In genomic region chr4:14790487-14790886, GRCh38 we compare ENCODE assay signal across 9 cellular contexts.
"Had no signal": no experiment of that assay in that cellular context is flagged by ENCODE, and none has a peak within 500 bp of the region (broad histone marks: within the 10 kb centered on the region; RNA-seq: fewer than 3 reads in every experiment).

No MANE protein-coding gene starts in this region.

- H3K36me3 ChIP-seq: stomach, thoracic aorta had no signal

- H3K27me3 ChIP-seq: stomach had no signal

- H3K4me3 ChIP-seq: stomach, thoracic aorta had no signal

- H3K9ac ChIP-seq: parathyroid adenoma had no signal

- ATAC-seq: effector memory CD8-positive, alpha-beta T cell had no signal

- H3K4me1 ChIP-seq: parathyroid adenoma, stomach had no signal

- H2AFZ ChIP-seq: parathyroid adenoma had no signal

- H3K79me2 ChIP-seq: parathyroid adenoma had no signal

- DNase-seq: effector memory CD8-positive, alpha-beta T cell; hippocampal formation; kidney glomerular epithelial cell; stimulated activated CD4-positive, alpha-beta T cell treated with anti-CD3 and anti-CD28 coated beads, Interleukin-4, amount 100 ng/mL, for 1 hour; stimulated activated CD8-positive, alpha-beta memory T cell treated with anti-CD3 and anti-CD28 coated beads, Interleukin-4, amount 100 ng/mL, for 48 hours; stomach; T-helper 9 cell had no signal

- H3K27ac ChIP-seq: parathyroid adenoma, stomach, thoracic aorta had no signal
